ENCODE assay signal across 17 cellular contexts in genomic region chr21:34345892-34346291, GRCh38. TPM values are rescaled to one million over a fixed set of nuclear protein-coding genes. Genes with fewer than 3 reads are reported as not detected.
DNase-seq lines count a peak whose midpoint lies in the region; ATAC-seq and TF ChIP-seq lines count a peak whose summit lies in the region.
"Had no signal": no experiment of that assay in that cellular context is flagged by ENCODE, and none has a peak within 500 bp of the region (broad histone marks: within the 10 kb centered on the region; RNA-seq: fewer than 3 reads in every experiment).

No MANE protein-coding gene starts in this region.

- H3K79me1 ChIP-seq in IMR-90 (ENCODE audit: low read depth in 1 of 2, low read length in 2 of 2) = 0 out of 4 replicates have a peak, but pooled peaks cover 0 to 4% of the 10 kb centered on the region in 2 experiments

- H3K9ac ChIP-seq in IMR-90 (ENCODE audit: low read depth, low read length) = no peak overlapping the region

- POLR2A ChIA-PET in IMR-90 (lab: Charles Lee; ENCODE audit: unreplicated experiment) = no interaction called here

- H3K9me3 ChIP-seq in IMR-90 (ENCODE audit: control insufficient read depth, insufficient read depth, low read length) (no peaks in the 10 kb centered on the region), esophagus muscularis mucosa (no peaks in the 10 kb centered on the region), lower lobe of right lung (no peaks in the 10 kb centered on the region), testis (no peaks in the 10 kb centered on the region), SJCRH30 (replicated peaks) (no peaks in the 10 kb centered on the region)

- H2AFZ ChIP-seq in IMR-90 (replicated peaks; ENCODE audit: low read length, poor library complexity) = peak overlapping the region; percentile 74

- peak overlapping the region; percentile 97 for H2BK120ac ChIP-seq in IMR-90 (ENCODE audit: low read depth, low read length)

- intact Hi-C loops in IMR-90 (cut with micrococcal nuclease) (loop anchor here (5.0 kb wide), 2 partner anchors 144 to 409 kb away; no protein-coding TSS in a partner anchor), esophagus muscularis mucosa (cut with DNase I) (loop anchor here (5.0 kb wide), 2 partner anchors 219 to 274 kb away; partner anchors contain the start of genes MRPS6 and SLC5A3), lower lobe of right lung (cut with DNase I) (loop anchor here (5.0 kb wide), 1 partner anchor 424 kb away; no protein-coding TSS in a partner anchor), testis (cut with DNase I; ENCODE audit: low total_unique reads) (loop anchor here (10.0 kb wide), 1 partner anchor 411 kb away; no protein-coding TSS in a partner anchor)

- H3K18ac ChIP-seq in IMR-90 (ENCODE audit: low read depth, low read length) = peak overlapping the region; percentile 78

- H3K23ac ChIP-seq in IMR-90 (ENCODE audit: low read depth, low read length) = peak overlapping the region; percentile 92

- CTCF ChIA-PET in IMR-90 (lab: Yijun Ruan, JAX) = interaction anchor here (0.6 to 3.5 kb wide), 4 partner anchors 13 to 422 kb away, joined by 3 to 24 read pairs (median 4); no protein-coding TSS in a partner anchor

- peak overlapping the region; percentile 59 for H3K27ac ChIP-seq in IMR-90 (ENCODE audit: insufficient read depth, low read length)
- peak overlapping the region; percentile 55 to 66 (median 60) for H3K27ac ChIP-seq in esophagus muscularis mucosa (replicated peaks in 1 of 4)
- H3K27ac ChIP-seq in lower lobe of right lung = peak overlapping the region; percentile 63
- peak overlapping the region in 1 of 2 donors; percentile 78 for H3K27ac ChIP-seq in testis
- no peak overlapping the region for H3K27ac ChIP-seq in SJCRH30

- no peaks in the 10 kb centered on the region for H4K20me1 ChIP-seq in IMR-90 (ENCODE audit: insufficient read depth, low read length)

- peak; percentile 82 for ATAC-seq in IMR-90 (ENCODE audit: low read depth)
- ATAC-seq in lower lobe of right lung = peak in 1 of 2 donors; percentile 25
- ATAC-seq: activated CD8-positive, alpha-beta T cell treated with anti-CD3 and anti-CD28 coated beads, Interleukin-2, amount 10 ng/mL, durations not matched to agents 7 days and 5 days had no signal

- H3K56ac ChIP-seq in IMR-90 (ENCODE audit: extremely low read depth, insufficient read depth, low read length) = peak overlapping the region; percentile 50; the same call in 1 of the 2 replicates

- H3K4me3 ChIP-seq in IMR-90 (ENCODE audit: insufficient read depth, low read depth, low read length) = no peak overlapping the region
- H3K4me3 ChIP-seq in esophagus muscularis mucosa = no peak overlapping the region
- peak overlapping the region; percentile 9 for H3K4me3 ChIP-seq in lower lobe of right lung
- H3K4me3 ChIP-seq in testis = no peak overlapping the region
- H3K4me3 ChIP-seq in SJCRH30 = no peak overlapping the region

- peak overlapping the region; percentile 91; the same call in 2 of the 3 replicates for H2BK15ac ChIP-seq in IMR-90 (ENCODE audit: low read depth, low read length)

- H4K5ac ChIP-seq in IMR-90 (ENCODE audit: low read depth, low read length) = peak overlapping the region; percentile 45

- peak overlapping the region; percentile 89; the same call in 1 of the 2 replicates for H2AK5ac ChIP-seq in IMR-90 (ENCODE audit: low read depth, low read length)

- WGBS in IMR-90 (ENCODE audit: extremely low coverage in 2 of 2, insufficient read length in 1 of 2), 2 experiments = no CpG with 5 or more reads among the region's 10 CpGs
- WGBS in esophagus muscularis mucosa = 51% methylated on average over 10 of the region's 10 CpGs
- 69 to 73% methylated on average over 7 to 10 of the region's 10 CpGs for WGBS in testis, 2 donors

- H4K91ac ChIP-seq in IMR-90 (ENCODE audit: insufficient read depth, low read depth, low read length) = peak overlapping the region; percentile 90; the same call in 1 of the 2 replicates

- peak overlapping the region in 1 of 2 experiments; percentile 56; a peak in 2 of 4 replicates for H4K8ac ChIP-seq in IMR-90 (ENCODE audit: low read depth in 2 of 2, low read length in 2 of 2)

- H3K14ac ChIP-seq in IMR-90 (replicated peaks; ENCODE audit: low read depth, low read length) = peak overlapping the region; percentile 96

- H3K36me3 ChIP-seq in IMR-90 (ENCODE audit: control insufficient read depth, insufficient read depth, low read length) = no peaks in the 10 kb centered on the region
- H3K36me3 ChIP-seq in esophagus muscularis mucosa = no peaks in the 10 kb centered on the region
- no peaks in the 10 kb centered on the region for H3K36me3 ChIP-seq in lower lobe of right lung
- no peaks in the 10 kb centered on the region for H3K36me3 ChIP-seq in testis (ENCODE audit: low read depth, missing control alignments)
- no peaks in the 10 kb centered on the region for H3K36me3 ChIP-seq in SJCRH30

- peak overlapping the region; percentile 18; the same call in 1 of the 2 replicates for H3K4me2 ChIP-seq in IMR-90 (ENCODE audit: low read depth, low read length)

- H3K27me3 ChIP-seq in IMR-90 (ENCODE audit: control insufficient read depth, insufficient read depth, low read length) = peaks cover 2% of the 10 kb centered on the region; the same call in 1 of the 2 replicates
- H3K27me3 ChIP-seq in esophagus muscularis mucosa = no peaks in the 10 kb centered on the region
- no peaks in the 10 kb centered on the region for H3K27me3 ChIP-seq in lower lobe of right lung (ENCODE audit: low read depth)
- no peaks in the 10 kb centered on the region for H3K27me3 ChIP-seq in testis
- no peaks in the 10 kb centered on the region for H3K27me3 ChIP-seq in SJCRH30

- TF ChIP-seq CTCF in IMR-90 (conservative IDR thresholded peaks at IDR 0.05; ENCODE audit: low read depth, low read length) (no peak), esophagus muscularis mucosa (IDR thresholded peaks at IDR 0.05) (no peak), lower lobe of right lung (IDR thresholded peaks at IDR 0.05) (no peak), testis (IDR thresholded peaks at IDR 0.05) (no peak), GM13977 (IDR thresholded peaks at IDR 0.05; ENCODE audit: extremely low read depth, insufficient read depth, missing control alignments) (no peak)

- TF ChIP-seq EP300 in esophagus muscularis mucosa (IDR thresholded peaks at IDR 0.05) = no peak

- H2AK9ac ChIP-seq in IMR-90 (replicated peaks; ENCODE audit: low read depth, low read length, poor library complexity) = peak overlapping the region; percentile 77

- peak; percentile 71 for DNase-seq in IMR-90
- DNase-seq in esophagus muscularis mucosa (ENCODE audit: extremely low spot score) = no peak
- DNase-seq in lower lobe of right lung = no peak
- DNase-seq in testis = peak; percentile 20
- no peak for DNase-seq in GM13977 (ENCODE audit: low spot score)
- no peak for DNase-seq in SJCRH30
- DNase-seq in NCI-H82 (lab: John Stamatoyannopoulos, UW) = no peak
- no peak for DNase-seq in ACHN
- DNase-seq: activated CD8-positive, alpha-beta T cell treated with anti-CD3 and anti-CD28 coated beads, Interleukin-2, amount 10 ng/mL, durations not matched to agents 7 days and 5 days; C1 segment of cervical spinal cord; DMS53; mesendoderm; trophoblast cell had no signal

- H2BK5ac ChIP-seq in IMR-90 (ENCODE audit: low read depth, low read length, poor library complexity, severe bottlenecking) = peak overlapping the region; percentile 66

- peaks cover 22% of the 10 kb centered on the region for H3K4me1 ChIP-seq in IMR-90 (ENCODE audit: control insufficient read depth, insufficient read depth, low read length)
- H3K4me1 ChIP-seq in esophagus muscularis mucosa = peaks cover 24 to 42% (median 39%) of the 10 kb centered on the region in 4 donors
- H3K4me1 ChIP-seq in lower lobe of right lung = peaks cover 8% of the 10 kb centered on the region
- peaks cover 29% of the 10 kb centered on the region for H3K4me1 ChIP-seq in testis
- H3K4me1 ChIP-seq in SJCRH30 = no peaks in the 10 kb centered on the region

- no peak for TF ChIP-seq RAD21 in IMR-90 (IDR thresholded peaks at IDR 0.05; ENCODE audit: low read length)

- BruUV-seq in IMR-90 (replicated peaks; lab: Mats Ljungman, UMichigan) = no TSS peak

- dilution Hi-C loops in IMR-90 (cut with HindIII; ENCODE audit: low sequenced_read_pairs, unreplicated experiment) = no loop called here

- H3K4ac ChIP-seq in IMR-90 (ENCODE audit: low read depth, low read length) = peak overlapping the region; percentile 93

- H3K9me1 ChIP-seq in IMR-90 (ENCODE audit: insufficient read depth, low read length) = peaks cover 13% of the 10 kb centered on the region

- in situ Hi-C loops in IMR-90 (cut with MboI; ENCODE audit: low sequenced_read_pairs) (no loop called here), GM13977 (cut with MboI; ENCODE audit: low pct_unique_long_range_greater_than_20kb, low sequenced_read_pairs, unreplicated experiment) (no loop called here), ACHN (cut with HindIII; ENCODE audit: low pct_ligation_motif_present, low pct_unique_long_range_greater_than_20kb, low sequenced_read_pairs) (no loop called here)

- TF ChIP-seq POLR2A in IMR-90 (IDR thresholded peaks at IDR 0.05; ENCODE audit: low read depth, low read length) (no peak), esophagus muscularis mucosa (IDR thresholded peaks at IDR 0.05; ENCODE audit: low read depth) (no peak), testis (IDR thresholded peaks at IDR 0.05) (no peak)

- peak overlapping the region; percentile 95 for H2BK20ac ChIP-seq in IMR-90 (ENCODE audit: low read depth, low read length)

RNA-seq across cellular contexts. Expression of gene KCNE2, which starts 17.9 kb away (rescaled TPM):
- total RNA-seq in IMR-90 (2012; rRNA removed) = not detected in 2 replicates
- not detected in 2 replicates for polyA plus RNA-seq in IMR-90 (2012; rRNA removed)
- not detected in 2 replicates for polyA plus RNA-seq in IMR-90 (2012; cell fraction: cytosol; rRNA removed)
- polyA plus RNA-seq in IMR-90 (2012; cell fraction: nucleus; rRNA removed; ENCODE audit: low replicate concordance) = not detected in 2 replicates
- total RNA-seq in esophagus muscularis mucosa = under 1 TPM in 1 of 4 donors, not detected in 3; 0.40 TPM
- total RNA-seq in lower lobe of right lung = not detected
- under 1 TPM in 1 of 2 donors, not detected in 1; 0.37 TPM for total RNA-seq in testis
- 0.74 TPM for polyA plus RNA-seq in testis (ENCODE audit: insufficient read depth, low read depth, low replicate concordance)
- 0.12 TPM in 1 of 2 replicates, not detected in the other for total RNA-seq in SJCRH30 (2014; rRNA removed; shearing (Covaris generic))
- total RNA-seq: activated CD8-positive, alpha-beta T cell treated with anti-CD3 and anti-CD28 coated beads, Interleukin-2, amount 10 ng/mL, durations not matched to agents 7 days and 5 days; epithelial cell of proximal tubule; HT1080; omental fat pad; SK-MEL-5 had no signal

RNA-seq across cellular contexts. Expression of gene SMIM11, which starts 29.4 kb away (rescaled TPM):
- 6.9 and 8.8 TPM in 2 replicates for total RNA-seq in IMR-90 (2012; rRNA removed)
- polyA plus RNA-seq in IMR-90 (2012; rRNA removed) = 2.6 and 3.6 TPM in 2 replicates
- polyA plus RNA-seq in IMR-90 (2012; cell fraction: cytosol; rRNA removed) = 2.9 and 8.4 TPM in 2 replicates
- 1.1 and 5.4 TPM in 2 replicates for polyA plus RNA-seq in IMR-90 (2012; cell fraction: nucleus; rRNA removed; ENCODE audit: low replicate concordance)
- 10 to 100 TPM in 2 of 4 donors, 1 to 10 TPM in 2; 2.3 to 12.4 (median 9.6) TPM for total RNA-seq in esophagus muscularis mucosa
- total RNA-seq in lower lobe of right lung = 19.7 TPM
- total RNA-seq in testis = 10 to 100 TPM in 1 of 2 donors, 1 to 10 TPM in 1; 5.0 to 13.3 TPM
- polyA plus RNA-seq in testis (ENCODE audit: insufficient read depth, low read depth, low replicate concordance) = 9.1 TPM
- total RNA-seq in SJCRH30 (2014; rRNA removed; shearing (Covaris generic)) = 15.5 and 36.8 TPM in 2 replicates

Comparison
In these comparisons a context has a peak if more than half of its experiments do, and no peak if none do; other contexts are left out.
1. DNase-seq: peak in IMR-90 (single experiment) and testis (single experiment); none in esophagus muscularis mucosa (single experiment), lower lobe of right lung (single experiment), GM13977 (single experiment), SJCRH30 (0 of 2), NCI-H82 (single experiment) and ACHN (single experiment).